11 cellular contexts compared by ENCODE assay signal in the genomic region with DNA sequence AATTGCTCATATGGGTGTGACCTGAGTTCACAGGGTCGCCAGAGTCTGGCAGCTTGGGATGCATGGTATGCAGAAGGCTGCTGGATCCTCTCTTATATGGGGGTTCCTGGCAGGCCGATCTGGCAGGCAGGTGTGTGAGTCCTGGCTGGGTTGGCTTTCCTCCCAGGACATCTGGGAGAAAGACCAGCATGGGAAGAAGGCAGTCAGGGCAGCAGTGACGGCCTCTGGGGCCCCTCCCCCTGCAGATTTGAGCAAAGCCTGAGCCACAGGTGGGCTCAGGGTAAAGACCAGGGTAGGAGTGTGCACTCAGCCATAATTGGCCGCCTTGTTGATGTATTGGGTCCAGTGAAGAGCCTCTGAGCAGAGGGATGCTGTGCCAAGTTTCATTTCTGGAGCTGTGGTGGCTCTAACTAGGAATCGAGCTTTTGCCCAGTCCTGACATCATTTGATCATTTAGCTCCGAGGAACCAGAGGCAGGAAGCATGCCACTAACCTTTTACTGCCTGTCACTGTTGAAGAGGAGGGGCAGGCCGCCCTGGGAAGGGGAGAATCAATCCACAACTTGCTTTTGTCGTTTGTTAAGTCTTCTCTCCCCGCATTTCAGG.
DNase-seq lines count a peak whose midpoint lies in the region; ATAC-seq and TF ChIP-seq lines count a peak whose summit lies in the region.
"Had no signal": no experiment of that assay in that cellular context is flagged by ENCODE, and none has a peak within 500 bp of the region (broad histone marks: within the 10 kb centered on the region; RNA-seq: fewer than 3 reads in every experiment).

No MANE protein-coding gene starts in this region.

- no peak for TF ChIP-seq POLR2A in suprapubic skin (IDR thresholded peaks at IDR 0.05)

- peaks cover 19% of the 10 kb centered on the region for H3K4me1 Mint-ChIP-seq in GM23338
- H3K4me1 Mint-ChIP-seq: activated CD4-positive, alpha-beta T cell treated with anti-CD3 and anti-CD28 coated beads, Interleukin-2, amount 10 ng/mL, durations not matched to agents 7 days and 5 days had no signal

- H2AFZ ChIP-seq in GM23338 (no peak overlapping the region), osteoblast (ENCODE audit: low read length) (no peak overlapping the region)

- H3K36me3 ChIP-seq in GM23338 (ENCODE audit: insufficient read depth) (no peaks in the 10 kb centered on the region), osteoblast (ENCODE audit: insufficient read depth, low read length) (no peaks in the 10 kb centered on the region), suprapubic skin (no peaks in the 10 kb centered on the region)
- H3K36me3 ChIP-seq: esophagus squamous epithelium had no signal

- H3K79me2 ChIP-seq in GM23338 (replicated peaks; ENCODE audit: insufficient read depth) (no peaks in the 10 kb centered on the region), osteoblast (ENCODE audit: insufficient read depth, low read length) (no peaks in the 10 kb centered on the region)

- H3K27ac ChIP-seq in GM23338 (ENCODE audit: low read depth) (no peak overlapping the region), cingulate gyrus (ENCODE audit: low read depth, low read length) (peak overlapping the region; percentile 63), osteoblast (ENCODE audit: low read depth, low read length) (no peak overlapping the region), suprapubic skin (no peak overlapping the region)
- H3K27ac ChIP-seq: esophagus squamous epithelium had no signal

- H3K4me1 ChIP-seq in GM23338 (ENCODE audit: insufficient read depth): no peaks in the 10 kb centered on the region; the same call in 1 of the 2 replicates
- H3K4me1 ChIP-seq in osteoblast (ENCODE audit: insufficient read depth, low read length): no peaks in the 10 kb centered on the region
- no peaks in the 10 kb centered on the region for H3K4me1 ChIP-seq in suprapubic skin

- peak; percentile 61 for ATAC-seq in GM23338
- ATAC-seq: sciatic nerve, T-cell had no signal

- H3K27me3 ChIP-seq in GM23338 (ENCODE audit: insufficient read depth) (no peaks in the 10 kb centered on the region), osteoblast (ENCODE audit: insufficient read depth, low read length) (no peaks in the 10 kb centered on the region), suprapubic skin (no peaks in the 10 kb centered on the region)
- H3K27me3 ChIP-seq: esophagus squamous epithelium had no signal

- peaks cover 2% of the 10 kb centered on the region for H3K27me3 Mint-ChIP-seq in GM23338 (ENCODE audit: insufficient read depth, low read depth, poor library complexity)
- H3K27me3 Mint-ChIP-seq: activated CD4-positive, alpha-beta T cell treated with anti-CD3 and anti-CD28 coated beads, Interleukin-2, amount 10 ng/mL, durations not matched to agents 7 days and 5 days; T-cell had no signal

- TF ChIP-seq EP300 in suprapubic skin (IDR thresholded peaks at IDR 0.05): no peak

- no peaks in the 10 kb centered on the region for H3F3A ChIP-seq in GM23338 (replicated peaks; ENCODE audit: low read depth)

- no peak overlapping the region for H3K27ac Mint-ChIP-seq in GM23338
- H3K27ac Mint-ChIP-seq: activated CD4-positive, alpha-beta T cell treated with anti-CD3 and anti-CD28 coated beads, Interleukin-2, amount 10 ng/mL, durations not matched to agents 7 days and 5 days; T-cell had no signal

- no peaks in the 10 kb centered on the region for H3K9me2 ChIP-seq in GM23338 (ENCODE audit: insufficient read depth)

- peak; percentile 27 for DNase-seq in GM23338 (ENCODE audit: low spot score)
- DNase-seq in NCI-H2196 (lab: John Stamatoyannopoulos, UW; ENCODE audit: unreplicated experiment): peak; percentile 69
- DNase-seq in osteoblast (ENCODE audit: insufficient read length, low spot score, missing footprints): peak; percentile 25
- no peak for DNase-seq in posterior vena cava (ENCODE audit: low spot score)
- no peak for DNase-seq in H4 (ENCODE audit: low spot score)
- no peak for DNase-seq in suprapubic skin (ENCODE audit: low spot score in 2 of 2)
- DNase-seq: activated CD4-positive, alpha-beta T cell treated with anti-CD3 and anti-CD28 coated beads, Interleukin-2, amount 10 ng/mL, durations not matched to agents 7 days and 5 days; esophagus squamous epithelium; T-cell had no signal

- H3K4me2 ChIP-seq in GM23338: no peak overlapping the region
- H3K4me2 ChIP-seq in osteoblast (ENCODE audit: insufficient read depth, low read length): no peak overlapping the region

- no peak overlapping the region for H3K4me3 ChIP-seq in GM23338
- H3K4me3 ChIP-seq in osteoblast (ENCODE audit: insufficient read depth, low read length): no peak overlapping the region
- H3K4me3 ChIP-seq in suprapubic skin: no peak overlapping the region
- H3K4me3 ChIP-seq: esophagus squamous epithelium had no signal

- no peaks in the 10 kb centered on the region for H3K36me3 Mint-ChIP-seq in GM23338 (ENCODE audit: low read depth)

- H3K9me3 ChIP-seq in osteoblast (ENCODE audit: low read depth, low read length) (no peaks in the 10 kb centered on the region), suprapubic skin (no peaks in the 10 kb centered on the region)
- H3K9me3 ChIP-seq: esophagus squamous epithelium had no signal

- H4K20me1 ChIP-seq in GM23338 (replicated peaks; ENCODE audit: insufficient read depth): no peaks in the 10 kb centered on the region
- no peaks in the 10 kb centered on the region for H4K20me1 ChIP-seq in osteoblast (ENCODE audit: insufficient read depth, low read length)

- H3K9me3 Mint-ChIP-seq in GM23338: no peaks in the 10 kb centered on the region
- H3K9me3 Mint-ChIP-seq: activated CD4-positive, alpha-beta T cell treated with anti-CD3 and anti-CD28 coated beads, Interleukin-2, amount 10 ng/mL, durations not matched to agents 7 days and 5 days; T-cell had no signal

- intact Hi-C loops in posterior vena cava (cut with DNase I): no loop called here

- 56% methylated on average over 9 of the region's 9 CpGs for WGBS in suprapubic skin

- no peak for TF ChIP-seq CTCF in GM23338 (conservative IDR thresholded peaks at IDR 0.05; ENCODE audit: low read depth in 2 of 2)
- TF ChIP-seq CTCF in osteoblast (IDR thresholded peaks at IDR 0.05; ENCODE audit: extremely low read depth, low read depth, low read length): no peak
- no peak for TF ChIP-seq CTCF in suprapubic skin (IDR thresholded peaks at IDR 0.05)

- no peak overlapping the region for H3K4me3 Mint-ChIP-seq in GM23338
- H3K4me3 Mint-ChIP-seq: activated CD4-positive, alpha-beta T cell treated with anti-CD3 and anti-CD28 coated beads, Interleukin-2, amount 10 ng/mL, durations not matched to agents 7 days and 5 days; T-cell had no signal

TF ChIP-seq in GM23338, 12 proteins besides CTCF, POLR2A, EP300 and RAD21:
- no peak for TF ChIP-seq JUNB (IDR thresholded peaks at IDR 0.05; ENCODE audit: unreplicated experiment)
- TF ChIP-seq EZH2phosphoT487 (IDR thresholded peaks at IDR 0.05; ENCODE audit: unreplicated experiment): no peak
- no peak for TF ChIP-seq ETS1 (IDR thresholded peaks at IDR 0.05)
- TF ChIP-seq NANOG (IDR thresholded peaks at IDR 0.05; ENCODE audit: borderline replicate concordance): no peak

Comparison
In these comparisons a context has a peak if more than half of its experiments do, and no peak if none do; other contexts are left out.
1. DNase-seq: peak in GM23338 (single experiment), NCI-H2196 (single experiment) and osteoblast (single experiment); none in posterior vena cava (single experiment), H4 (single experiment) and suprapubic skin (0 of 2).